10 cellular contexts compared by ENCODE assay signal in the genomic region with DNA sequence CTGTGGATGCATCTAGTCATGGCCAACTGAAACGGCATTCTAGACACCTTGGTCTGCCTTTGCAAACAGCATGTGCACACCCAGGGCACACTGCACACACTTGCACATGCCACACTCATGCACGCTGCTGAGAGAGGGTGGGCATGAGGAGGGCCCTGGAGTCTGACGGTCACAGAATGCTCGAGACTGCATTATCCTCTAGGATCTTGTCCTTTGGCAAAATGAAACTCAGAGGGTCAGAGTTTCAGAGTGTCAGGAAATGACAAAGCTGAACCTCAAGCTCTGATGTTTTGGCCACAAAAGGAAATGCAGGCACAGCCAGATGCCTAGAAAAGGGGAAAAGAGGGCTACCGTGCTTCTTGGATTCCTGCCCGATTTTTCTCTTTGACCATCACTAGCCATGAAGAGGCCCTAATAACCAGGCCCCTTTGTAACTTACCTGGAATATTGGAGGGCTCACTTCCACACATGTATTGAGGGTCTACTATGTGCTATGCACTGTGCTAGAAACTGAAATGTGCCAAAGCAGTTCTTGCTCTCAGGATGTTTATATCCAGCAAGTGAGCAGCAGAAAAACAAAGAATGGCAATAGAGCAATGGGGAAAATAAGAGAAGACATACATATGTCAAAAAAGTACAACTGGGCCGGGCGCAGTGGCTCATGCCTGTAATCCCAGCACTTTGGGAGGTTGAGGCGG.
DNase-seq lines count a peak whose midpoint lies in the region; TF ChIP-seq lines count a peak whose summit lies in the region.
"Had no signal": no experiment of that assay in that cellular context is flagged by ENCODE, and none has a peak within 500 bp of the region (broad histone marks: within the 10 kb centered on the region; RNA-seq: fewer than 3 reads in every experiment).

No MANE protein-coding gene starts in this region.

- H3K9me2 ChIP-seq in Loucy (replicated peaks; ENCODE audit: low read depth, low read length), result no peaks in the 10 kb centered on the region

- H2BK120ac ChIP-seq in mesenchymal stem cell (ENCODE audit: low read depth, low read length), result no peak overlapping the region

- CTCF ChIA-PET in activated CD4-positive, alpha-beta memory T cell treated with anti-CD3 and anti-CD28 coated beads for 36 hours (lab: Charles Lee), result interaction anchor here (1.0 kb wide), 1 partner anchor 27 kb away, joined by 3 read pairs; no protein-coding TSS in a partner anchor

- intact Hi-C loops in CD14-positive monocyte (cut with micrococcal nuclease), result no loop called here
- intact Hi-C loops in activated CD4-positive, alpha-beta memory T cell treated with anti-CD3 and anti-CD28 coated beads for 36 hours (cut with micrococcal nuclease), result no loop called here

- H2BK15ac ChIP-seq in mesenchymal stem cell (ENCODE audit: low read depth, poor library complexity, severe bottlenecking), result no peak overlapping the region

- H2AFZ ChIP-seq in Loucy (ENCODE audit: low read length) (peak overlapping the region; percentile 14; the same call in 1 of the 2 replicates), mesenchymal stem cell (ENCODE audit: low read depth, low read length) (no peak overlapping the region)

- no peaks in the 10 kb centered on the region for H3K36me3 ChIP-seq in Loucy (ENCODE audit: insufficient read depth, low read length)
- no peaks in the 10 kb centered on the region for H3K36me3 ChIP-seq in mesenchymal stem cell (ENCODE audit: control insufficient read depth in 1 of 2, insufficient read depth in 2 of 2, low read depth in 1 of 2, low read length in 2 of 2)
- H3K36me3 ChIP-seq: ovary had no signal

- H2BK5ac ChIP-seq in mesenchymal stem cell (ENCODE audit: low read depth, low read length, poor library complexity, severe bottlenecking), result no peak overlapping the region

- peak overlapping the region in 1 of 2 experiments; percentile 12 for H3K14ac ChIP-seq in mesenchymal stem cell (ENCODE audit: low read length in 2 of 2)

- no peak overlapping the region for H3K23ac ChIP-seq in mesenchymal stem cell (ENCODE audit: low read length in 2 of 2)

- H3K4ac ChIP-seq in mesenchymal stem cell (ENCODE audit: low read depth in 1 of 2, low read length in 2 of 2), result peak overlapping the region in 1 of 2 experiments; percentile 15

- 92% methylated on average over 7 of the region's 9 CpGs for WGBS in mesenchymal stem cell

- H3K27ac ChIP-seq in mesenchymal stem cell (ENCODE audit: low read length, poor library complexity, severe bottlenecking), result no peak overlapping the region
- H3K27ac ChIP-seq: ovary had no signal

- H3K4me3 ChIP-seq in Loucy (ENCODE audit: low read length, poor library complexity, severe bottlenecking) (peak overlapping the region; percentile 30), mesenchymal stem cell (ENCODE audit: insufficient read depth in 1 of 2, low read depth in 1 of 2, low read length in 2 of 2) (no peak overlapping the region)
- H3K4me3 ChIP-seq: ovary had no signal

- no peaks in the 10 kb centered on the region for H3K79me2 ChIP-seq in Loucy (ENCODE audit: insufficient read depth, low read length)

- H3K9ac ChIP-seq in Loucy (ENCODE audit: low read depth, low read length, poor library complexity, severe bottlenecking) (peak overlapping the region; percentile 11), mesenchymal stem cell (ENCODE audit: low read length) (no peak overlapping the region)

- no peak overlapping the region for H2AK5ac ChIP-seq in mesenchymal stem cell (ENCODE audit: low read length, severe bottlenecking)

- H3K27me3 ChIP-seq in Loucy (ENCODE audit: insufficient read depth, low read length, poor library complexity, severe bottlenecking), result no peaks in the 10 kb centered on the region
- H3K27me3 ChIP-seq in mesenchymal stem cell (ENCODE audit: control insufficient read depth in 1 of 2, insufficient read depth in 1 of 2, low read length in 2 of 2), result no peaks in the 10 kb centered on the region
- H3K27me3 ChIP-seq: ovary had no signal

- H3K18ac ChIP-seq in mesenchymal stem cell (ENCODE audit: low read depth in 1 of 2, low read length in 2 of 2), result peak overlapping the region in 1 of 2 experiments; percentile 29

- peak overlapping the region; percentile 8 for H4K8ac ChIP-seq in mesenchymal stem cell (ENCODE audit: low read length)

- peaks cover 0 to 5% (median 2%) of the 10 kb centered on the region in 3 donors for H3K27me3 Mint-ChIP-seq in CD14-positive monocyte (ENCODE audit: low read depth in 3 of 3)
- no peaks in the 10 kb centered on the region for H3K27me3 Mint-ChIP-seq in activated CD4-positive, alpha-beta memory T cell treated with anti-CD3 and anti-CD28 coated beads for 36 hours

- H2BK12ac ChIP-seq in mesenchymal stem cell (ENCODE audit: low read length in 2 of 2), result peak overlapping the region in 1 of 2 experiments; percentile 11

- peaks cover 0 to 3% of the 10 kb centered on the region in 2 donors for H3K36me3 Mint-ChIP-seq in CD14-positive monocyte
- H3K36me3 Mint-ChIP-seq in activated CD4-positive, alpha-beta memory T cell treated with anti-CD3 and anti-CD28 coated beads for 36 hours, result no peaks in the 10 kb centered on the region

- H3K4me1 ChIP-seq in Loucy (ENCODE audit: insufficient read depth, low read length, poor library complexity, severe bottlenecking) (peaks cover 35% of the 10 kb centered on the region), mesenchymal stem cell (ENCODE audit: control insufficient read depth, insufficient read depth, low read depth, low read length) (peaks cover 13% of the 10 kb centered on the region)

- H4K20me1 ChIP-seq in Loucy (ENCODE audit: insufficient read depth, low read length, poor library complexity, severe bottlenecking), result no peaks in the 10 kb centered on the region

- POLR2A ChIA-PET in activated CD4-positive, alpha-beta memory T cell treated with anti-CD3 and anti-CD28 coated beads for 36 hours (lab: Charles Lee), result no interaction called here

- peak; percentile 66 for DNase-seq in CD14-positive monocyte (ENCODE audit: low spot score)
- peak; percentile 16 for DNase-seq in activated CD4-positive, alpha-beta memory T cell treated with anti-CD3 and anti-CD28 coated beads for 36 hours
- DNase-seq in mesenchymal stem cell, result no peak
- no peak for DNase-seq in midbrain (lab: John Stamatoyannopoulos, UW)
- DNase-seq in NCI-H1436 (lab: John Stamatoyannopoulos, UW), result no peak
- DNase-seq in cerebellar nuclear complex (lab: John Stamatoyannopoulos, UW), result no peak
- DNase-seq in NCI-H82 treated with DMSO at 0.1 percent for 48 hours (lab: John Stamatoyannopoulos, UW; ENCODE audit: unreplicated experiment), result no peak
- DNase-seq: activated T-cell treated with anti-CD3 and anti-CD28 coated beads, Interleukin-2, amount 50 U/mL, for 4 hours; ovary had no signal

- H3K4me3 Mint-ChIP-seq in CD14-positive monocyte, result peak overlapping the region; percentile 59 to 86
- no peak overlapping the region for H3K4me3 Mint-ChIP-seq in activated CD4-positive, alpha-beta memory T cell treated with anti-CD3 and anti-CD28 coated beads for 36 hours
- H3K4me3 Mint-ChIP-seq: activated T-cell treated with anti-CD3 and anti-CD28 coated beads, Interleukin-2, amount 50 U/mL, for 4 hours had no signal

- TF ChIP-seq CTCF in CD14-positive monocyte (IDR thresholded peaks at IDR 0.05) (no peak), Loucy (conservative IDR thresholded peaks at IDR 0.05; ENCODE audit: low read length) (no peak; the same call in 1 of the 2 replicates)

- H3K79me1 ChIP-seq in mesenchymal stem cell (replicated peaks; ENCODE audit: low read length, poor library complexity, severe bottlenecking), result no peaks in the 10 kb centered on the region

- no peaks in the 10 kb centered on the region; the same call in 1 of the 2 replicates for H3F3A ChIP-seq in Loucy (ENCODE audit: low read depth)

- no peaks in the 10 kb centered on the region for H3K9me3 ChIP-seq in Loucy (ENCODE audit: insufficient read depth, low read depth, low read length)
- no peaks in the 10 kb centered on the region for H3K9me3 ChIP-seq in mesenchymal stem cell (ENCODE audit: control insufficient read depth, low read length)
- H3K9me3 ChIP-seq: ovary had no signal

- peaks cover 0 to 1% (median 0%) of the 10 kb centered on the region in 7 donors for H3K9me3 Mint-ChIP-seq in CD14-positive monocyte
- no peaks in the 10 kb centered on the region for H3K9me3 Mint-ChIP-seq in activated CD4-positive, alpha-beta memory T cell treated with anti-CD3 and anti-CD28 coated beads for 36 hours
- H3K9me3 Mint-ChIP-seq: activated T-cell treated with anti-CD3 and anti-CD28 coated beads, Interleukin-2, amount 50 U/mL, for 4 hours had no signal

- peaks cover 65% of the 10 kb centered on the region for H3K4me1 Mint-ChIP-seq in CD14-positive monocyte
- H3K4me1 Mint-ChIP-seq in activated CD4-positive, alpha-beta memory T cell treated with anti-CD3 and anti-CD28 coated beads for 36 hours (ENCODE audit: low read depth), result peaks cover 21% of the 10 kb centered on the region

- H3K4me2 ChIP-seq in Loucy (ENCODE audit: low read depth, low read length, poor library complexity, severe bottlenecking) (peak overlapping the region; percentile 56), mesenchymal stem cell (ENCODE audit: low read length, poor library complexity, severe bottlenecking) (no peak overlapping the region)

- H4K91ac ChIP-seq in mesenchymal stem cell (ENCODE audit: low read length), result peak overlapping the region; percentile 48

- peak overlapping the region; percentile 81 to 95 (median 91) for H3K27ac Mint-ChIP-seq in CD14-positive monocyte
- peak overlapping the region; percentile 29 for H3K27ac Mint-ChIP-seq in activated CD4-positive, alpha-beta memory T cell treated with anti-CD3 and anti-CD28 coated beads for 36 hours

Comparison
In these comparisons a context has a peak if more than half of its experiments do, and no peak if none do; other contexts are left out.
1. DNase-seq: peak in CD14-positive monocyte (single experiment) and activated CD4-positive, alpha-beta memory T cell treated with anti-CD3 and anti-CD28 coated beads for 36 hours (single experiment); none in mesenchymal stem cell (single experiment), midbrain (single experiment), NCI-H1436 (single experiment), cerebellar nuclear complex (0 of 2) and NCI-H82 treated with DMSO at 0.1 percent for 48 hours (single experiment).